12 cellular contexts compared by ENCODE assay signal in genomic region chr11:44785856-44786606, GRCh38. TPM values are rescaled to one million over a fixed set of nuclear protein-coding genes. Genes with fewer than 3 reads are reported as not detected.
DNase-seq lines count a peak whose midpoint lies in the region; ATAC-seq and TF ChIP-seq lines count a peak whose summit lies in the region.
"Had no signal": no experiment of that assay in that cellular context is flagged by ENCODE, and none has a peak within 500 bp of the region (broad histone marks: within the 10 kb centered on the region; RNA-seq: fewer than 3 reads in every experiment).

No MANE protein-coding gene starts in this region.

- DNase-seq in DMS 273 (lab: John Stamatoyannopoulos, UW; ENCODE audit: unreplicated experiment) (peak; percentile 38), DMS 273 treated with DMSO at 0.1 percent for 48 hours (lab: John Stamatoyannopoulos, UW) (no peak), IMR-90 (no peak), cardiac fibroblast (ENCODE audit: low read depth in 2 of 2) (no peak), neural crest cell (ENCODE audit: low read depth, low spot score) (no peak), activated gamma-delta T cell (lab: John Stamatoyannopoulos, UW) (no peak)
- DNase-seq in activated CD4-positive, CD25-positive, alpha-beta regulatory T cell treated with anti-CD3 and anti-CD28 coated beads, Interleukin-2, amount 50 U/mL, for 72 hours = no peak
- DNase-seq in stimulated activated naive CD4-positive, alpha-beta T cell (lab: John Stamatoyannopoulos, UW) = no peak
- DNase-seq: activated B cell treated with CpG ODN at 0.5 μM for 24 hours, naive B cell had no signal

- TF ChIP-seq RAD21 in IMR-90 (IDR thresholded peaks at IDR 0.05; ENCODE audit: low read length) = no peak

- H4K5ac ChIP-seq in IMR-90 (ENCODE audit: low read depth, low read length) = no peak overlapping the region

- no CpG with 5 or more reads among the region's 7 CpGs for WGBS in IMR-90 (ENCODE audit: extremely low coverage in 2 of 2, insufficient read length in 1 of 2), 2 experiments

- H3K4me3 Mint-ChIP-seq in neural crest cell = peak overlapping the region; percentile 48
- H3K4me3 Mint-ChIP-seq: activated B cell treated with CpG ODN at 0.5 μM for 24 hours, naive B cell had no signal

- H3K9me3 ChIP-seq in IMR-90 (ENCODE audit: control insufficient read depth, insufficient read depth, low read length) = no peaks in the 10 kb centered on the region

- H3K27ac Mint-ChIP-seq in neural crest cell (ENCODE audit: unreplicated experiment) = peak overlapping the region; percentile 74
- H3K27ac Mint-ChIP-seq: activated B cell treated with CpG ODN at 0.5 μM for 24 hours had no signal

- TF ChIP-seq POLR2A in IMR-90 (IDR thresholded peaks at IDR 0.05; ENCODE audit: low read depth, low read length) = no peak

- H2AFZ ChIP-seq in IMR-90 (replicated peaks; ENCODE audit: low read length, poor library complexity) = no peak overlapping the region

- POLR2A ChIA-PET in IMR-90 (lab: Charles Lee; ENCODE audit: unreplicated experiment) = no interaction called here

- H3K4me3 ChIP-seq in IMR-90 (ENCODE audit: insufficient read depth, low read depth, low read length) = no peak overlapping the region
- no peak overlapping the region for H3K4me3 ChIP-seq in cardiac fibroblast (replicated peaks in 1 of 2; ENCODE audit: low read depth in 2 of 2, low read length in 2 of 2)

- H2BK5ac ChIP-seq in IMR-90 (ENCODE audit: low read depth, low read length, poor library complexity, severe bottlenecking) = no peak overlapping the region

- H3K9ac ChIP-seq in IMR-90 (ENCODE audit: low read depth, low read length) = no peak overlapping the region

- intact Hi-C loops in IMR-90 (cut with micrococcal nuclease) = loop anchor here (5.0 kb wide), 1 partner anchor 101 kb away; no protein-coding TSS in a partner anchor

- ATAC-seq in IMR-90 (ENCODE audit: low read depth) = peak; percentile 29; the same call in 1 of the 2 replicates

- no peak overlapping the region for H2BK120ac ChIP-seq in IMR-90 (ENCODE audit: low read depth, low read length)

- H3K14ac ChIP-seq in IMR-90 (replicated peaks; ENCODE audit: low read depth, low read length) = no peak overlapping the region

- H4K91ac ChIP-seq in IMR-90 (ENCODE audit: insufficient read depth, low read depth, low read length) = no peak overlapping the region

- H3K79me1 ChIP-seq in IMR-90 (ENCODE audit: low read depth in 1 of 2, low read length in 2 of 2) = no peaks in the 10 kb centered on the region

- H3K36me3 Mint-ChIP-seq in neural crest cell (ENCODE audit: low read depth) = no peaks in the 10 kb centered on the region
- H3K36me3 Mint-ChIP-seq: naive B cell had no signal

- no peaks in the 10 kb centered on the region for H3K36me3 ChIP-seq in IMR-90 (ENCODE audit: control insufficient read depth, insufficient read depth, low read length)

- no peak overlapping the region for H3K4me2 ChIP-seq in IMR-90 (ENCODE audit: low read depth, low read length)

- in situ Hi-C loops in IMR-90 (cut with MboI; ENCODE audit: low sequenced_read_pairs) = no loop called here

- H2BK20ac ChIP-seq in IMR-90 (ENCODE audit: low read depth, low read length) = no peak overlapping the region

- CTCF ChIA-PET in IMR-90 (lab: Yijun Ruan, JAX) = interaction anchor here (1.1 kb wide), 1 partner anchor 8 kb away, joined by 3 read pairs; no protein-coding TSS in a partner anchor

- H3K27ac ChIP-seq in IMR-90 (ENCODE audit: insufficient read depth, low read length) = no peak overlapping the region
- H3K27ac ChIP-seq: 22Rv1 had no signal

- no peak overlapping the region for H2BK15ac ChIP-seq in IMR-90 (ENCODE audit: low read depth, low read length)

- peaks cover 4% of the 10 kb centered on the region; the same call in 1 of the 2 replicates for H3K4me1 ChIP-seq in IMR-90 (ENCODE audit: control insufficient read depth, insufficient read depth, low read length)

- H4K8ac ChIP-seq in IMR-90 (ENCODE audit: low read depth in 2 of 2, low read length in 2 of 2) = no peak overlapping the region

- no peak overlapping the region for H2AK9ac ChIP-seq in IMR-90 (replicated peaks; ENCODE audit: low read depth, low read length, poor library complexity)

- no TSS peak for BruUV-seq in IMR-90 (replicated peaks; lab: Mats Ljungman, UMichigan)

- H3K56ac ChIP-seq in IMR-90 (ENCODE audit: extremely low read depth, insufficient read depth, low read length) = no peak overlapping the region

- H2AK5ac ChIP-seq in IMR-90 (ENCODE audit: low read depth, low read length) = no peak overlapping the region

- H3K27me3 Mint-ChIP-seq in neural crest cell (ENCODE audit: low read depth) = no peaks in the 10 kb centered on the region
- H3K27me3 Mint-ChIP-seq: activated B cell treated with CpG ODN at 0.5 μM for 24 hours had no signal

- H3K4ac ChIP-seq in IMR-90 (ENCODE audit: low read depth, low read length) = no peak overlapping the region

- TF ChIP-seq CTCF in IMR-90 (conservative IDR thresholded peaks at IDR 0.05; ENCODE audit: low read depth, low read length) (0 out of 2 replicates have a peak, but pooled peaks have one; percentile 18), cardiac fibroblast (IDR thresholded peaks at IDR 0.05; ENCODE audit: low read depth, low read length) (peak; percentile 24), neural crest cell (conservative IDR thresholded peaks at IDR 0.05) (peak; percentile 40)

- dilution Hi-C loops in IMR-90 (cut with HindIII; ENCODE audit: low sequenced_read_pairs, unreplicated experiment) = no loop called here

- H4K20me1 ChIP-seq in IMR-90 (ENCODE audit: insufficient read depth, low read length) = no peaks in the 10 kb centered on the region

- no peaks in the 10 kb centered on the region for H3K9me3 Mint-ChIP-seq in neural crest cell
- H3K9me3 Mint-ChIP-seq: activated B cell treated with CpG ODN at 0.5 μM for 24 hours had no signal

- H3K4me1 Mint-ChIP-seq in neural crest cell = peaks cover 83% of the 10 kb centered on the region
- H3K4me1 Mint-ChIP-seq: activated B cell treated with CpG ODN at 0.5 μM for 24 hours, naive B cell had no signal

- H3K23ac ChIP-seq in IMR-90 (ENCODE audit: low read depth, low read length) = no peak overlapping the region

- 0 out of 2 replicates have a peak, but pooled peaks cover 5% of the 10 kb centered on the region for H3K9me1 ChIP-seq in IMR-90 (ENCODE audit: insufficient read depth, low read length)

- peaks cover 20% of the 10 kb centered on the region for H3K27me3 ChIP-seq in IMR-90 (ENCODE audit: control insufficient read depth, insufficient read depth, low read length)

- H3K18ac ChIP-seq in IMR-90 (ENCODE audit: low read depth, low read length) = no peak overlapping the region

TF ChIP-seq in IMR-90, 13 proteins besides CTCF, POLR2A, EP300 and RAD21:
- TF ChIP-seq MAZ (IDR thresholded peaks at IDR 0.05; ENCODE audit: borderline replicate concordance, low read depth, low read length) = no peak

RNA-seq across cellular contexts. Expression of gene TSPAN18, which starts 59.3 kb away (rescaled TPM):
- total RNA-seq in IMR-90 (2012; rRNA removed) (under 0.01 and 0.36 TPM in 2 replicates), neural crest cell (116 and 125 TPM in 2 replicates)
- 0.85 and 1.1 TPM in 2 replicates for polyA plus RNA-seq in IMR-90 (2012; rRNA removed)
- polyA plus RNA-seq in IMR-90 (2012; cell fraction: cytosol; rRNA removed) = 0.77 and 1.4 TPM in 2 replicates
- polyA plus RNA-seq in IMR-90 (2012; cell fraction: nucleus; rRNA removed; ENCODE audit: low replicate concordance) = 0.45 and 0.71 TPM in 2 replicates
- total RNA-seq: NCI-H460 had no signal

Comparison
In these comparisons a context has a peak if more than half of its experiments do, and no peak if none do; other contexts are left out.
1. RNA of gene TSPAN18, which starts 59.3 kb away (total RNA-seq): 116 to 125 TPM in neural crest cell; under 0.01 to 0.36 TPM in IMR-90; every median in the first group is over 10 times any median in the second.
2. Peak in every context shown above with its lines, with median percentiles within 50 percentile points of each other: CTCF ChIP-seq.